16 cellular contexts compared by ENCODE assay signal in genomic region chr18:24534737-24535136, GRCh38.
DNase-seq lines count a peak whose midpoint lies in the region; ATAC-seq and TF ChIP-seq lines count a peak whose summit lies in the region.
"Had no signal": no experiment of that assay in that cellular context is flagged by ENCODE, and none has a peak within 500 bp of the region (broad histone marks: within the 10 kb centered on the region; RNA-seq: fewer than 3 reads in every experiment).

No MANE protein-coding gene starts in this region.

- no peak overlapping the region for H2BK120ac ChIP-seq in mesendoderm (ENCODE audit: low read depth, low read length)

- no peak overlapping the region for H3K4ac ChIP-seq in mesendoderm (ENCODE audit: low read depth, low read length)

- no peak overlapping the region for H2BK5ac ChIP-seq in mesendoderm (ENCODE audit: low read length)

- H3K79me1 ChIP-seq in mesendoderm (ENCODE audit: low read length), result no peaks in the 10 kb centered on the region

- TF ChIP-seq CTCF in A673 (conservative IDR thresholded peaks at IDR 0.05; ENCODE audit: low read depth, low read length), result no peak
- no peak for TF ChIP-seq CTCF in WERI-Rb-1 (IDR thresholded peaks at IDR 0.05; ENCODE audit: low read depth, low read length)

- H4K5ac ChIP-seq in mesendoderm (ENCODE audit: low read length), result no peak overlapping the region

- H3K9me3 ChIP-seq in A673 (ENCODE audit: low read depth, low read length, poor library complexity, severe bottlenecking) (no peaks in the 10 kb centered on the region), WERI-Rb-1 (ENCODE audit: severe bottlenecking) (no peaks in the 10 kb centered on the region)

- H3K36me3 Mint-ChIP-seq in stimulated activated effector memory CD8-positive, alpha-beta T cell treated with anti-CD3 and anti-CD28 coated beads, Interleukin-12 subunit alpha, Interleukin-12 subunit beta, amount 100 ng/mL, for 72 hours, result no peaks in the 10 kb centered on the region
- H3K36me3 Mint-ChIP-seq: CD4-positive, CD25-positive, alpha-beta regulatory T cell had no signal

- no peak for ATAC-seq in stimulated activated effector memory CD8-positive, alpha-beta T cell treated with anti-CD3 and anti-CD28 coated beads, Interleukin-12 subunit alpha, Interleukin-12 subunit beta, amount 100 ng/mL, for 72 hours
- ATAC-seq in GM18502 (IDR thresholded peaks at IDR 0.05; ENCODE audit: poor library complexity, unreplicated experiment), result no peak
- ATAC-seq in HG03442 (IDR thresholded peaks at IDR 0.05; ENCODE audit: unreplicated experiment), result no peak
- ATAC-seq in GM21723 (IDR thresholded peaks at IDR 0.05; ENCODE audit: unreplicated experiment), result no peak

- BruUV-seq in A673 (replicated peaks; lab: Mats Ljungman, UMichigan), result no TSS peak

- H3K4me3 ChIP-seq in A673 (ENCODE audit: low read depth, low read length, poor library complexity, severe bottlenecking) (no peak overlapping the region), WERI-Rb-1 (ENCODE audit: low read depth, low read length) (peak overlapping the region; percentile 60), mesendoderm (ENCODE audit: low read length) (no peak overlapping the region)
- H3K4me3 ChIP-seq: BLaER1 treated with 17β-estradiol and CSF1 and Interleukin-3, amounts not matched to agents 10 nM and 100 nM had no signal

- DNase-seq in A673 (ENCODE audit: low spot score) (peak; percentile 26), NCI-H524 (lab: John Stamatoyannopoulos, UW) (peak; percentile 6 to 24), WERI-Rb-1 (peak; percentile 78), mesendoderm (peak; percentile 19)
- DNase-seq in stimulated activated effector memory CD8-positive, alpha-beta T cell treated with anti-CD3 and anti-CD28 coated beads, Interleukin-12 subunit alpha, Interleukin-12 subunit beta, amount 100 ng/mL, for 72 hours (ENCODE audit: low spot score in 2 of 2), result no peak
- DNase-seq: 8988T; ACHN; CD4-positive, CD25-positive, alpha-beta regulatory T cell; DMS 273 treated with DMSO at 0.1 percent for 48 hours; GOT3; H9; IMR-90 had no signal

- H3K27ac ChIP-seq in A673 (ENCODE audit: low read depth, low read length, poor library complexity, severe bottlenecking) (no peak overlapping the region), WERI-Rb-1 (peak overlapping the region; percentile 86), mesendoderm (ENCODE audit: low read depth, low read length) (no peak overlapping the region)
- H3K27ac ChIP-seq: BLaER1 treated with 17β-estradiol and CSF1 and Interleukin-3, amounts not matched to agents 10 nM and 100 nM had no signal

- H4K8ac ChIP-seq in mesendoderm (ENCODE audit: low read depth, low read length), result no peak overlapping the region

- no peak overlapping the region for H3K9ac ChIP-seq in mesendoderm (ENCODE audit: low read length)
- H3K9ac ChIP-seq: BLaER1 treated with 17β-estradiol and CSF1 and Interleukin-3, amounts not matched to agents 10 nM and 100 nM had no signal

- CTCF ChIA-PET in A673 (lab: Charles Lee), result no interaction called here

- H3K36me3 ChIP-seq in A673 (ENCODE audit: insufficient read depth, low read length, poor library complexity, severe bottlenecking), result no peaks in the 10 kb centered on the region
- H3K36me3 ChIP-seq in WERI-Rb-1, result no peaks in the 10 kb centered on the region; the same call in none of the 2 replicates
- no peaks in the 10 kb centered on the region for H3K36me3 ChIP-seq in mesendoderm (ENCODE audit: control insufficient read depth, insufficient read depth, low read length)
- H3K36me3 ChIP-seq: BLaER1 treated with 17β-estradiol and CSF1 and Interleukin-3, amounts not matched to agents 10 nM and 100 nM had no signal

- H3K23ac ChIP-seq in mesendoderm (ENCODE audit: low read length), result no peak overlapping the region

- intact Hi-C loops in A673 (cut with micrococcal nuclease; ENCODE audit: unreplicated experiment), result no loop called here

- H3K27ac Mint-ChIP-seq in stimulated activated effector memory CD8-positive, alpha-beta T cell treated with anti-CD3 and anti-CD28 coated beads, Interleukin-12 subunit alpha, Interleukin-12 subunit beta, amount 100 ng/mL, for 72 hours, result no peak overlapping the region
- H3K27ac Mint-ChIP-seq: CD4-positive, CD25-positive, alpha-beta regulatory T cell; H9 had no signal

- POLR2A ChIA-PET in A673 (lab: Charles Lee; ENCODE audit: low non-redundant PET), result no interaction called here

- no peak overlapping the region for H3K18ac ChIP-seq in mesendoderm (ENCODE audit: low read length)

- H2BK15ac ChIP-seq in mesendoderm (replicated peaks; ENCODE audit: low read depth), result no peak overlapping the region

- WGBS in mesendoderm (ENCODE audit: extremely low coverage, insufficient coverage, low lambda C conversion rate), result no CpG with 5 or more reads among the region's 4 CpGs

- peaks cover 12% of the 10 kb centered on the region for H3K27me3 ChIP-seq in A673 (replicated peaks; ENCODE audit: insufficient read depth, low read depth, low read length, poor library complexity)
- no peaks in the 10 kb centered on the region for H3K27me3 ChIP-seq in WERI-Rb-1 (ENCODE audit: insufficient read depth, low read depth, severe bottlenecking)
- H3K27me3 ChIP-seq in mesendoderm (ENCODE audit: insufficient read depth, low read length, poor library complexity), result no peaks in the 10 kb centered on the region
- H3K27me3 ChIP-seq: BLaER1 treated with 17β-estradiol and CSF1 and Interleukin-3, amounts not matched to agents 10 nM and 100 nM had no signal

- no peak overlapping the region for H3K4me3 Mint-ChIP-seq in stimulated activated effector memory CD8-positive, alpha-beta T cell treated with anti-CD3 and anti-CD28 coated beads, Interleukin-12 subunit alpha, Interleukin-12 subunit beta, amount 100 ng/mL, for 72 hours
- H3K4me3 Mint-ChIP-seq: CD4-positive, CD25-positive, alpha-beta regulatory T cell; H9 had no signal

- H3K79me2 ChIP-seq in mesendoderm (ENCODE audit: control insufficient read depth, insufficient read depth, low read length), result no peaks in the 10 kb centered on the region

- H3K9me3 Mint-ChIP-seq in stimulated activated effector memory CD8-positive, alpha-beta T cell treated with anti-CD3 and anti-CD28 coated beads, Interleukin-12 subunit alpha, Interleukin-12 subunit beta, amount 100 ng/mL, for 72 hours, result peaks cover 4% of the 10 kb centered on the region
- H3K9me3 Mint-ChIP-seq: H9 had no signal

- no peak overlapping the region for H3K56ac ChIP-seq in mesendoderm (ENCODE audit: low read length)

- H2AK5ac ChIP-seq in mesendoderm (ENCODE audit: low read length), result no peak overlapping the region

- no peak overlapping the region for H3K4me2 ChIP-seq in mesendoderm (ENCODE audit: low read length)
- H3K4me2 ChIP-seq: BLaER1 treated with 17β-estradiol and CSF1 and Interleukin-3, amounts not matched to agents 10 nM and 100 nM had no signal

- H3K4me1 ChIP-seq in A673 (ENCODE audit: insufficient read depth, low read length, poor library complexity, severe bottlenecking) (peaks cover 7% of the 10 kb centered on the region), mesendoderm (ENCODE audit: control insufficient read depth, low read depth, low read length) (no peaks in the 10 kb centered on the region)

- H3K4me1 Mint-ChIP-seq in stimulated activated effector memory CD8-positive, alpha-beta T cell treated with anti-CD3 and anti-CD28 coated beads, Interleukin-12 subunit alpha, Interleukin-12 subunit beta, amount 100 ng/mL, for 72 hours, result no peaks in the 10 kb centered on the region
- H3K4me1 Mint-ChIP-seq: CD4-positive, CD25-positive, alpha-beta regulatory T cell had no signal

Comparison
In these comparisons a context has a peak if more than half of its experiments do, and no peak if none do; other contexts are left out.
1. DNase-seq: peak in A673 (single experiment), NCI-H524 (2 of 2), WERI-Rb-1 (single experiment) and mesendoderm (single experiment); none in stimulated activated effector memory CD8-positive, alpha-beta T cell treated with anti-CD3 and anti-CD28 coated beads, Interleukin-12 subunit alpha, Interleukin-12 subunit beta, amount 100 ng/mL, for 72 hours (0 of 2).